In genomic region chr2:227655454-227655853, GRCh38 we compare ENCODE assay signal across 11 cellular contexts. TPM values are rescaled to one million over a fixed set of nuclear protein-coding genes. Genes with fewer than 3 reads are reported as not detected.
A peak's percentile ranks its signal among the peaks of the same experiment; 100 is the strongest.
DNase-seq lines count a peak whose midpoint lies in the region; ATAC-seq and TF ChIP-seq lines count a peak whose summit lies in the region.
"Had no signal": no experiment of that assay in that cellular context is flagged by ENCODE, and none has a peak within 500 bp of the region (broad histone marks: within the 10 kb centered on the region; RNA-seq: fewer than 3 reads in every experiment).

No MANE protein-coding gene starts in this region.

- no peak overlapping the region for H3K4me3 ChIP-seq in gastrocnemius medialis

- no peaks in the 10 kb centered on the region for H3K9me3 ChIP-seq in gastrocnemius medialis

- H3K27me3 ChIP-seq in gastrocnemius medialis, result no peaks in the 10 kb centered on the region

- peak; percentile 24 for DNase-seq in NOMO-1 treated with DMSO at 0.1 percent for 48 hours (lab: John Stamatoyannopoulos, UW; ENCODE audit: unreplicated experiment)
- no peak for DNase-seq in NOMO-1 treated with dmso at 0.1 percent for 144 hours (lab: John Stamatoyannopoulos, UW; ENCODE audit: unreplicated experiment)
- DNase-seq in NCI-H226, result peak; percentile 80
- peak; percentile 11 to 24 for DNase-seq in gastrocnemius medialis
- DNase-seq in GM19240 (ENCODE audit: insufficient read length, low spot score), result no peak
- no peak for DNase-seq in OCI-M2 (lab: John Stamatoyannopoulos, UW; ENCODE audit: unreplicated experiment)
- DNase-seq: activated naive CD4-positive, alpha-beta T cell treated with anti-CD3 and anti-CD28 coated beads, Interleukin-2, amount 10 ng/mL, durations not matched to agents 7 days and 5 days; islet precursor cell had no signal

- TF ChIP-seq POLR2A in gastrocnemius medialis (IDR thresholded peaks at IDR 0.05), result no peak

- in situ Hi-C loops in gastrocnemius medialis (cut with MboI; ENCODE audit: low sequenced_read_pairs in 4 of 4), result loop anchor here in 1 of 4 donors (10.0 kb wide), 1 partner anchor 109 kb away; no protein-coding TSS in a partner anchor

- no peak overlapping the region for H3K27ac ChIP-seq in gastrocnemius medialis
- H3K27ac ChIP-seq: 22Rv1 had no signal

- TF ChIP-seq CTCF in gastrocnemius medialis (IDR thresholded peaks at IDR 0.05 in 4 of 5, conservative IDR thresholded peaks at IDR 0.05 in 1 of 5), result no peak

- H3K36me3 ChIP-seq in gastrocnemius medialis, result no peaks in the 10 kb centered on the region

- intact Hi-C loops in gastrocnemius medialis (cut with DNase I; ENCODE audit: low total_unique reads), result loop anchor here (5.0 kb wide), 1 partner anchor 183 kb away; the partner anchor contains the start of gene AGFG1

- ATAC-seq in esophagus mucosa (peak; percentile 87), gastrocnemius medialis (peak; percentile 83 to 85), HG02970 (IDR thresholded peaks at IDR 0.05; ENCODE audit: low FRiP score, unreplicated experiment) (no peak)

- H3K4me1 ChIP-seq in gastrocnemius medialis, result no peaks in the 10 kb centered on the region

RNA-seq across cellular contexts. Expression of gene SCYGR5, which starts 11.2 kb away (rescaled TPM):
- not detected for total RNA-seq in esophagus mucosa
- not detected for total RNA-seq in gastrocnemius medialis

RNA-seq across cellular contexts. Expression of gene SCYGR4, which starts 38.2 kb away (rescaled TPM):
- not detected for total RNA-seq in esophagus mucosa
- not detected for total RNA-seq in gastrocnemius medialis

RNA-seq across cellular contexts. Expression of gene SCYGR3, which starts 40.8 kb away (rescaled TPM):
- not detected for total RNA-seq in esophagus mucosa
- not detected for total RNA-seq in gastrocnemius medialis

RNA-seq across cellular contexts. Expression of gene SCYGR2, which starts 56.8 kb away (rescaled TPM):
- not detected for total RNA-seq in esophagus mucosa
- total RNA-seq in gastrocnemius medialis, result not detected

Comparison
In these comparisons a context has a peak if more than half of its experiments do, and no peak if none do; other contexts are left out.
1. DNase-seq: peak in NOMO-1 treated with DMSO at 0.1 percent for 48 hours (single experiment), NCI-H226 (single experiment) and gastrocnemius medialis (2 of 2); none in NOMO-1 treated with dmso at 0.1 percent for 144 hours (single experiment), GM19240 (single experiment) and OCI-M2 (single experiment).